12 cellular contexts compared by ENCODE assay signal in genomic region chr6:150631283-150631981, GRCh38. TPM values are rescaled to one million over a fixed set of nuclear protein-coding genes. Genes with fewer than 3 reads are reported as not detected.
A peak's percentile ranks its signal among the peaks of the same experiment; 100 is the strongest.
DNase-seq lines count a peak whose midpoint lies in the region; ATAC-seq and TF ChIP-seq lines count a peak whose summit lies in the region.
"Had no signal": no experiment of that assay in that cellular context is flagged by ENCODE, and none has a peak within 500 bp of the region (broad histone marks: within the 10 kb centered on the region; RNA-seq: fewer than 3 reads in every experiment).

No MANE protein-coding gene starts in this region.

- intact Hi-C loops in CD4-positive, alpha-beta T cell (cut with DNase I, micrococcal nuclease): no loop called here
- intact Hi-C loops in esophagus squamous epithelium (cut with DNase I): no loop called here

- no peak for TF ChIP-seq POLR2A in esophagus squamous epithelium (IDR thresholded peaks at IDR 0.05)

- CTCF ChIA-PET in CD4-positive, alpha-beta T cell (lab: Charles Lee): no interaction called here

- no peaks in the 10 kb centered on the region for H3K9me3 Mint-ChIP-seq in CD4-positive, alpha-beta T cell

- WGBS in esophagus squamous epithelium, 2 donors: 72 to 80% methylated on average over 8 to 11 of the region's 12 CpGs

- H3K9me3 ChIP-seq in CD4-positive, alpha-beta T cell (ENCODE audit: control insufficient read depth, low read length): no peaks in the 10 kb centered on the region
- H3K9me3 ChIP-seq in esophagus squamous epithelium: no peaks in the 10 kb centered on the region
- H3K9me3 ChIP-seq: heart right ventricle had no signal

- H3K36me3 ChIP-seq in esophagus squamous epithelium: no peaks in the 10 kb centered on the region
- H3K36me3 ChIP-seq: heart right ventricle had no signal

- no peaks in the 10 kb centered on the region for H3K27me3 Mint-ChIP-seq in CD4-positive, alpha-beta T cell

- no peak for TF ChIP-seq CTCF in CD4-positive, alpha-beta T cell (IDR thresholded peaks at IDR 0.05)
- no peak for TF ChIP-seq CTCF in esophagus squamous epithelium (IDR thresholded peaks at IDR 0.05)

- DNase-seq in CD4-positive, alpha-beta T cell: no peak
- DNase-seq in esophagus squamous epithelium (lab: John Stamatoyannopoulos, UW) (no peak), inferior parietal cortex (ENCODE audit: extremely low spot score) (no peak), anterior cingulate cortex (lab: John Stamatoyannopoulos, UW) (no peak), NCI-H1436 (lab: John Stamatoyannopoulos, UW) (no peak)
- DNase-seq: cortex of kidney, DMS 273 treated with DMSO at 0.1 percent for 48 hours, heart right ventricle had no signal

- H3K4me1 Mint-ChIP-seq in CD4-positive, alpha-beta T cell (ENCODE audit: low read depth): peaks cover 32% of the 10 kb centered on the region

- peak; percentile 68 for ATAC-seq in CD4-positive, alpha-beta T cell (ENCODE audit: poor library complexity)
- peak; percentile 34 for ATAC-seq in GM18870 (IDR thresholded peaks at IDR 0.05; ENCODE audit: unreplicated experiment)
- peak; percentile 39 for ATAC-seq in HG03196 (IDR thresholded peaks at IDR 0.05; ENCODE audit: unreplicated experiment)
- no peak for ATAC-seq in GM21526 (IDR thresholded peaks at IDR 0.05; ENCODE audit: low FRiP score, unreplicated experiment)

- H3K27ac Mint-ChIP-seq in CD4-positive, alpha-beta T cell: no peak overlapping the region

- H3K27ac ChIP-seq in CD4-positive, alpha-beta T cell (ENCODE audit: low read depth, low read length): no peak overlapping the region
- peak overlapping the region in 3 of 4 donors; percentile 31 to 73 (median 67) for H3K27ac ChIP-seq in esophagus squamous epithelium

- H3K36me3 Mint-ChIP-seq in CD4-positive, alpha-beta T cell (ENCODE audit: low read depth): no peaks in the 10 kb centered on the region

- POLR2A ChIA-PET in CD4-positive, alpha-beta T cell (lab: Charles Lee): interaction anchor here (2.0 kb wide), 1 partner anchor 32 kb away, joined by 5 read pairs; the partner anchor contains the start of gene PLEKHG1

- H3K4me3 ChIP-seq in esophagus squamous epithelium: no peak overlapping the region
- H3K4me3 ChIP-seq: heart right ventricle had no signal

- H3K27me3 ChIP-seq in CD4-positive, alpha-beta T cell (ENCODE audit: control insufficient read depth, insufficient read depth, low read length): no peaks in the 10 kb centered on the region
- no peaks in the 10 kb centered on the region for H3K27me3 ChIP-seq in esophagus squamous epithelium
- H3K27me3 ChIP-seq: heart right ventricle had no signal

- peaks cover 9 to 44% (median 10%) of the 10 kb centered on the region in 3 donors for H3K4me1 ChIP-seq in esophagus squamous epithelium

- H3K4me3 Mint-ChIP-seq in CD4-positive, alpha-beta T cell: no peak overlapping the region

RNA-seq across cellular contexts. Expression of gene PLEKHG1, which starts 31.7 kb away (rescaled TPM):
- 1 to 10 TPM; 1.5 to 1.8 TPM for total RNA-seq in CD4-positive, alpha-beta T cell
- 10 to 100 TPM; 22.7 to 36.0 (median 27.6) TPM for total RNA-seq in esophagus squamous epithelium
- total RNA-seq: myocyte had no signal

Comparison
In these comparisons a context has a peak if more than half of its experiments do, and no peak if none do; other contexts are left out.
1. RNA of gene PLEKHG1, which starts 31.7 kb away (total RNA-seq): 22.7 to 36.0 TPM in esophagus squamous epithelium; 1.5 to 1.8 TPM in CD4-positive, alpha-beta T cell; every median in the first group is over 4 times any median in the second.